Comparison of ENCODE assay signal across 1 cellular context in genomic region chr5:73130811-73131210, GRCh38.
TF ChIP-seq lines count a peak whose summit lies in the region.

No MANE protein-coding gene starts in this region.

TF ChIP-seq in GM23338, 12 proteins besides CTCF, POLR2A, EP300 and RAD21 (continued from another document):
- TF ChIP-seq ZNF462 (CRISPR knock-in tag; IDR thresholded peaks at IDR 0.05) (no peak), REST (IDR thresholded peaks at IDR 0.05; ENCODE audit: unreplicated experiment) (no peak), ZNF331 (CRISPR knock-in tag; IDR thresholded peaks at IDR 0.05; ENCODE audit: low read depth) (no peak), POLR2AphosphoS5 (IDR thresholded peaks at IDR 0.05; ENCODE audit: low read depth) (no peak), ZNF114 (CRISPR knock-in tag; IDR thresholded peaks at IDR 0.05) (no peak), NANOG (IDR thresholded peaks at IDR 0.05; ENCODE audit: borderline replicate concordance) (no peak), EZH2 (IDR thresholded peaks at IDR 0.05; ENCODE audit: low read depth, unreplicated experiment) (no peak), CREB1 (CRISPR knock-in tag; IDR thresholded peaks at IDR 0.05; ENCODE audit: low read depth) (no peak), ETS1 (IDR thresholded peaks at IDR 0.05) (no peak)
